Comparison of ENCODE assay signal across 14 cellular contexts in genomic region chr13:100128373-100128772, GRCh38. TPM values are rescaled to one million over a fixed set of nuclear protein-coding genes. Genes with fewer than 3 reads are reported as not detected.
DNase-seq lines count a peak whose midpoint lies in the region; ATAC-seq and TF ChIP-seq lines count a peak whose summit lies in the region.
"Had no signal": no experiment of that assay in that cellular context is flagged by ENCODE, and none has a peak within 500 bp of the region (broad histone marks: within the 10 kb centered on the region; RNA-seq: fewer than 3 reads in every experiment).

No MANE protein-coding gene starts in this region.

- no peak for ATAC-seq in activated T-cell treated with anti-CD3 and anti-CD28 coated beads, Interleukin-2, amount 50 U/mL, for 72 hours (replicated peaks in 1 of 2)
- ATAC-seq in activated T-cell treated with anti-CD3 and anti-CD28 coated beads, Interleukin-2, amount 50 U/mL, for 4 hours: no peak
- ATAC-seq: activated CD8-positive, alpha-beta memory T cell treated with anti-CD3 and anti-CD28 coated beads, Interleukin-2, amount 10 ng/mL, durations not matched to agents 7 days and 5 days had no signal

- H3K4me1 Mint-ChIP-seq in activated T-cell treated with anti-CD3 and anti-CD28 coated beads, Interleukin-2, amount 50 U/mL, for 72 hours (ENCODE audit: low read depth): peaks cover 32% of the 10 kb centered on the region
- H3K4me1 Mint-ChIP-seq in activated T-cell treated with anti-CD3 and anti-CD28 coated beads, Interleukin-2, amount 50 U/mL, for 4 hours (ENCODE audit: low read depth): peaks cover 13% of the 10 kb centered on the region
- H3K4me1 Mint-ChIP-seq in glutamatergic neuron (ENCODE audit: low read depth, unreplicated experiment): peaks cover 16% of the 10 kb centered on the region

- no peak for TF ChIP-seq CTCF in cardiac fibroblast (IDR thresholded peaks at IDR 0.05; ENCODE audit: low read depth, low read length)
- no peak for TF ChIP-seq CTCF in glutamatergic neuron (IDR thresholded peaks at IDR 0.05; ENCODE audit: partially characterized antibody, unreplicated experiment)

- no peaks in the 10 kb centered on the region for H3K36me3 Mint-ChIP-seq in activated T-cell treated with anti-CD3 and anti-CD28 coated beads, Interleukin-2, amount 50 U/mL, for 72 hours (ENCODE audit: insufficient read depth in 2 of 2)
- H3K36me3 Mint-ChIP-seq in activated T-cell treated with anti-CD3 and anti-CD28 coated beads, Interleukin-2, amount 50 U/mL, for 4 hours (ENCODE audit: insufficient read depth): peaks cover 8% of the 10 kb centered on the region
- no peaks in the 10 kb centered on the region for H3K36me3 Mint-ChIP-seq in glutamatergic neuron (ENCODE audit: unreplicated experiment)

- DNase-seq in activated T-cell treated with anti-CD3 and anti-CD28 coated beads, Interleukin-2, amount 50 U/mL, for 72 hours: peak; percentile 7 to 19
- DNase-seq in activated T-cell treated with anti-CD3 and anti-CD28 coated beads, Interleukin-2, amount 50 U/mL, for 4 hours: no peak
- DNase-seq in MV-4-11 (lab: John Stamatoyannopoulos, UW) (peak; percentile 80), cardiac fibroblast (ENCODE audit: low read depth in 2 of 2) (peak; percentile 12 to 29), glutamatergic neuron (no peak), KBM-7 (no peak), DMS 273 treated with DMSO at 0.1 percent for 48 hours (lab: John Stamatoyannopoulos, UW) (no peak)
- DNase-seq in stimulated activated CD8-positive, alpha-beta memory T cell treated with anti-CD3 and anti-CD28 coated beads, Interleukin-12 subunit alpha, Interleukin-12 subunit beta, amount 100 ng/mL, for 1 hour (ENCODE audit: low read depth): peak; percentile 4
- DNase-seq: activated CD8-positive, alpha-beta memory T cell treated with anti-CD3 and anti-CD28 coated beads, Interleukin-2, amount 10 ng/mL, durations not matched to agents 7 days and 5 days; left ventricle myocardium inferior; occipital lobe had no signal

- H3K27me3 Mint-ChIP-seq in activated T-cell treated with anti-CD3 and anti-CD28 coated beads, Interleukin-2, amount 50 U/mL, for 72 hours (ENCODE audit: low read depth): no peaks in the 10 kb centered on the region
- no peaks in the 10 kb centered on the region for H3K27me3 Mint-ChIP-seq in activated T-cell treated with anti-CD3 and anti-CD28 coated beads, Interleukin-2, amount 50 U/mL, for 4 hours (ENCODE audit: low read depth)
- peaks cover 7% of the 10 kb centered on the region for H3K27me3 Mint-ChIP-seq in glutamatergic neuron (ENCODE audit: unreplicated experiment)
- H3K27me3 Mint-ChIP-seq: activated CD8-positive, alpha-beta memory T cell treated with anti-CD3 and anti-CD28 coated beads, Interleukin-2, amount 10 ng/mL, durations not matched to agents 7 days and 5 days had no signal

- H3K9me3 Mint-ChIP-seq in activated T-cell treated with anti-CD3 and anti-CD28 coated beads, Interleukin-2, amount 50 U/mL, for 72 hours: no peaks in the 10 kb centered on the region
- H3K9me3 Mint-ChIP-seq in activated T-cell treated with anti-CD3 and anti-CD28 coated beads, Interleukin-2, amount 50 U/mL, for 4 hours: no peaks in the 10 kb centered on the region
- H3K9me3 Mint-ChIP-seq in glutamatergic neuron (ENCODE audit: unreplicated experiment): no peaks in the 10 kb centered on the region
- H3K9me3 Mint-ChIP-seq: T-helper 1 cell treated with Interleukin-12 subunit alpha and Interleukin-12 subunit beta and Interleukin-4 antibody, amounts not matched to agents 30 μg/mL and 1 μg/mL, for 36 hours had no signal

- in situ Hi-C loops in KBM-7 (cut with MboI; ENCODE audit: low pct_unique_long_range_greater_than_20kb, low sequenced_read_pairs): no loop called here

- no peak overlapping the region for H3K4me3 ChIP-seq in cardiac fibroblast (replicated peaks in 1 of 2; ENCODE audit: low read depth in 2 of 2, low read length in 2 of 2)
- H3K4me3 ChIP-seq: BLaER1, cardiac muscle cell, left ventricle myocardium inferior had no signal

- H3K27ac Mint-ChIP-seq in activated T-cell treated with anti-CD3 and anti-CD28 coated beads, Interleukin-2, amount 50 U/mL, for 72 hours: peak overlapping the region; percentile 21
- no peak overlapping the region for H3K27ac Mint-ChIP-seq in glutamatergic neuron (ENCODE audit: unreplicated experiment)
- H3K27ac Mint-ChIP-seq: activated CD8-positive, alpha-beta memory T cell treated with anti-CD3 and anti-CD28 coated beads, Interleukin-2, amount 10 ng/mL, durations not matched to agents 7 days and 5 days; T-helper 1 cell treated with Interleukin-12 subunit alpha and Interleukin-12 subunit beta and Interleukin-4 antibody, amounts not matched to agents 30 μg/mL and 1 μg/mL, for 36 hours had no signal

- H3K4me3 Mint-ChIP-seq in activated T-cell treated with anti-CD3 and anti-CD28 coated beads, Interleukin-2, amount 50 U/mL, for 72 hours: no peak overlapping the region
- H3K4me3 Mint-ChIP-seq in activated T-cell treated with anti-CD3 and anti-CD28 coated beads, Interleukin-2, amount 50 U/mL, for 4 hours: no peak overlapping the region
- no peak overlapping the region for H3K4me3 Mint-ChIP-seq in glutamatergic neuron (ENCODE audit: unreplicated experiment)
- H3K4me3 Mint-ChIP-seq: activated CD8-positive, alpha-beta memory T cell treated with anti-CD3 and anti-CD28 coated beads, Interleukin-2, amount 10 ng/mL, durations not matched to agents 7 days and 5 days; T-helper 1 cell treated with Interleukin-12 subunit alpha and Interleukin-12 subunit beta and Interleukin-4 antibody, amounts not matched to agents 30 μg/mL and 1 μg/mL, for 36 hours had no signal

RNA-seq across cellular contexts. Expression of gene PCCA, which starts 39.5 kb away (rescaled TPM):
- 10 to 100 TPM; 10.5 to 16.9 TPM for total RNA-seq in activated T-cell treated with anti-CD3 and anti-CD28 coated beads, Interleukin-2, amount 50 U/mL, for 72 hours
- 1 to 10 TPM; 2.7 to 4.8 (median 2.9) TPM for total RNA-seq in activated T-cell treated with anti-CD3 and anti-CD28 coated beads, Interleukin-2, amount 50 U/mL, for 4 hours
- 66.8 TPM for total RNA-seq in glutamatergic neuron (ENCODE audit: unreplicated experiment)

Comparison
In these comparisons a context has a peak if more than half of its experiments do, and no peak if none do; other contexts are left out.
1. DNase-seq: peak in activated T-cell treated with anti-CD3 and anti-CD28 coated beads, Interleukin-2, amount 50 U/mL, for 72 hours (2 of 2), MV-4-11 (single experiment), cardiac fibroblast (2 of 2) and stimulated activated CD8-positive, alpha-beta memory T cell treated with anti-CD3 and anti-CD28 coated beads, Interleukin-12 subunit alpha, Interleukin-12 subunit beta, amount 100 ng/mL, for 1 hour (single experiment); none in activated T-cell treated with anti-CD3 and anti-CD28 coated beads, Interleukin-2, amount 50 U/mL, for 4 hours (single experiment), glutamatergic neuron (single experiment), KBM-7 (single experiment) and DMS 273 treated with DMSO at 0.1 percent for 48 hours (single experiment).